Comparison of ENCODE assay signal across 24 cellular contexts in the genomic region with DNA sequence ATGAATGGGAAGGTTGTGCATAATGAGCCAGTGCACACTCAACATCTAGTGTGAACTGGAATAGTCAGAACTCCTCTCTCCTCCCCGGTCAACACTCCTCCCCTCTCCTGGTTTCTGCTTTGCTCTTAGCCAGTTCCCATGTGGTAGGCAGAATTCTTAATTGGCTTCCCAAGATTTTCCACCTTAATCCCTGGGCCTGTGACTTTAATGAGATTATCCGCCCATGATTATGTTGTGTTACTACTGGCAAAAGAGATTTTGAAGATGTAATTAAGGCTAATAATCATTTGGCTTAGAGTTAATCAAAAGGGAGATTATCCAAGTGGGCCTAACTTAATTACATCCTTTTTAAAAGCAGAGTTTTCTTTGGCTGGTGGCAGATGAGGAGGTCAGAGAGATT.
"Had no signal": no experiment of that assay in that cellular context is flagged by ENCODE, and none has a peak within 500 bp of the region (broad histone marks: within the 10 kb centered on the region; RNA-seq: fewer than 3 reads in every experiment).

No MANE protein-coding gene starts in this region.

- H3K36me3 ChIP-seq: colonic mucosa, gastrocnemius medialis, lower lobe of right lung, sigmoid colon, tibial artery had no signal

- H3K27me3 ChIP-seq: colonic mucosa, gastrocnemius medialis, sigmoid colon, testis had no signal

- H3K4me1 ChIP-seq: colonic mucosa, gastrocnemius medialis, lower lobe of right lung, parathyroid adenoma, sigmoid colon, testis, tibial artery had no signal

- H3K27ac Mint-ChIP-seq: dendritic cell treated with granulocyte-macrophage colony-stimulating factor and Interleukin-4, amounts not matched to agents 40 ng/mL and 50 ng/mL, for 4 days; endodermal cell; natural killer cell; progenitor cell of endocrine pancreas; stimulated activated memory B cell treated with anti-CD40 and anti-IgM and Interleukin-4, amounts not matched to agents 10 μg/mL and 1 μg/mL and 100 μg/mL, for 72 hours; type B pancreatic cell had no signal

- H3K4me1 Mint-ChIP-seq: natural killer cell; stimulated activated memory B cell treated with anti-CD40 and anti-IgM and Interleukin-4, amounts not matched to agents 10 μg/mL and 1 μg/mL and 100 μg/mL, for 72 hours had no signal

- H3K9ac ChIP-seq: parathyroid adenoma had no signal

- DNase-seq: colonic mucosa; effector CD8-positive, alpha-beta T cell; endodermal cell; foreskin fibroblast; gastrocnemius medialis; head of caudate nucleus; left ventricle myocardium superior; lower lobe of right lung; natural killer cell; right cardiac atrium; sigmoid colon; stimulated activated CD4-positive, alpha-beta T cell treated with anti-CD3 and anti-CD28 coated beads, Interleukin-2, amount 100 ng/mL, for 24 hours; stimulated activated CD4-positive, alpha-beta T cell treated with anti-CD3 and anti-CD28 coated beads, Interleukin-4, amount 100 ng/mL, for 4 hours; stimulated activated naive CD8-positive, alpha-beta T cell treated with anti-CD3 and anti-CD28 coated beads, Interleukin-15, Interleukin-2, amounts not matched to agents 100 U/mL and 50 U/mL, for 24 hours; substantia nigra; testis; tibial artery had no signal

- H3K9me3 Mint-ChIP-seq: dendritic cell treated with granulocyte-macrophage colony-stimulating factor and Interleukin-4, amounts not matched to agents 40 ng/mL and 50 ng/mL, for 4 days; natural killer cell; stimulated activated memory B cell treated with anti-CD40 and anti-IgM and Interleukin-4, amounts not matched to agents 10 μg/mL and 1 μg/mL and 100 μg/mL, for 72 hours; type B pancreatic cell had no signal

- H3K4me3 Mint-ChIP-seq: dendritic cell treated with granulocyte-macrophage colony-stimulating factor and Interleukin-4, amounts not matched to agents 40 ng/mL and 50 ng/mL, for 4 days; endodermal cell; natural killer cell; stimulated activated memory B cell treated with anti-CD40 and anti-IgM and Interleukin-4, amounts not matched to agents 10 μg/mL and 1 μg/mL and 100 μg/mL, for 72 hours; type B pancreatic cell had no signal

- H3K27ac ChIP-seq: colonic mucosa, epithelial cell of prostate, gastrocnemius medialis, lower lobe of right lung, parathyroid adenoma, sigmoid colon, testis, tibial artery had no signal

- H3K27me3 Mint-ChIP-seq: dendritic cell treated with granulocyte-macrophage colony-stimulating factor and Interleukin-4, amounts not matched to agents 40 ng/mL and 50 ng/mL, for 4 days; progenitor cell of endocrine pancreas had no signal

- H3K4me3 ChIP-seq: colonic mucosa, gastrocnemius medialis, lower lobe of right lung, sigmoid colon, testis, tibial artery had no signal

- H3K9me3 ChIP-seq: colonic mucosa, gastrocnemius medialis, lower lobe of right lung, sigmoid colon, testis, tibial artery had no signal

- ATAC-seq: esophagus mucosa; gastrocnemius medialis; left ventricle myocardium superior; lower lobe of right lung; natural killer cell; right cardiac atrium; stimulated activated memory B cell treated with anti-CD40 and anti-IgM and Interleukin-4, amounts not matched to agents 10 μg/mL and 1 μg/mL and 100 μg/mL, for 72 hours; stimulated activated naive CD8-positive, alpha-beta T cell treated with anti-CD3 and anti-CD28 coated beads, Interleukin-15, Interleukin-2, amounts not matched to agents 100 U/mL and 50 U/mL, for 24 hours had no signal

- H3K36me3 Mint-ChIP-seq: natural killer cell; stimulated activated memory B cell treated with anti-CD40 and anti-IgM and Interleukin-4, amounts not matched to agents 10 μg/mL and 1 μg/mL and 100 μg/mL, for 72 hours; type B pancreatic cell had no signal

- H2AFZ ChIP-seq: parathyroid adenoma had no signal
